In genomic region chr1:59880735-59881134, GRCh38 we compare ENCODE assay signal across 13 cellular contexts.
"Had no signal": no experiment of that assay in that cellular context is flagged by ENCODE, and none has a peak within 500 bp of the region (broad histone marks: within the 10 kb centered on the region; RNA-seq: fewer than 3 reads in every experiment).

No MANE protein-coding gene starts in this region.

- H3K4me3 Mint-ChIP-seq: activated naive CD4-positive, alpha-beta T cell treated with anti-CD3 and anti-CD28 coated beads, Interleukin-2, amount 10 ng/mL, durations not matched to agents 7 days and 5 days; naive thymus-derived CD8-positive, alpha-beta T cell had no signal

- H3K27me3 Mint-ChIP-seq: activated naive CD4-positive, alpha-beta T cell treated with anti-CD3 and anti-CD28 coated beads, Interleukin-2, amount 10 ng/mL, durations not matched to agents 7 days and 5 days had no signal

- DNase-seq: activated CD4-positive, alpha-beta T cell treated with anti-CD3 and anti-CD28 coated beads, Interleukin-2, amount 50 U/mL, for 1 hour; activated CD4-positive, CD25-positive, alpha-beta regulatory T cell; activated naive CD4-positive, alpha-beta T cell treated with anti-CD3 and anti-CD28 coated beads, Interleukin-2, amount 10 ng/mL, durations not matched to agents 7 days and 5 days; cerebellar nuclear complex; kidney glomerular epithelial cell; mucosa of descending colon; naive thymus-derived CD8-positive, alpha-beta T cell; stimulated activated CD4-positive, alpha-beta T cell treated with anti-CD3 and anti-CD28 coated beads, Interleukin-2, amount 100 ng/mL, for 48 hours; stimulated activated CD8-positive, alpha-beta memory T cell treated with anti-CD3 and anti-CD28 coated beads, Interleukin-4, amount 100 ng/mL, for 48 hours; stimulated activated naive CD8-positive, alpha-beta T cell treated with anti-CD3 and anti-CD28 coated beads, Interleukin-15, Interleukin-2, amounts not matched to agents 100 U/mL and 50 U/mL, for 24 hours; upper lobe of left lung had no signal

- H3K27ac Mint-ChIP-seq: activated naive CD4-positive, alpha-beta T cell treated with anti-CD3 and anti-CD28 coated beads, Interleukin-2, amount 10 ng/mL, durations not matched to agents 7 days and 5 days; activated T-helper 2 cell treated with anti-CD3 and anti-CD28 coated beads, Interferon-gamma antibody, Interleukin-2, Interleukin-4, amounts not matched to agents 10 μg/mL and 5 μg/mL and 100 μg/mL, durations not matched to agents 14 hours and 24 hours and 36 hours had no signal

- H3K4me3 ChIP-seq: adrenal gland, mucosa of descending colon, upper lobe of left lung had no signal

- H3K4me1 Mint-ChIP-seq: activated naive CD4-positive, alpha-beta T cell treated with anti-CD3 and anti-CD28 coated beads, Interleukin-2, amount 10 ng/mL, durations not matched to agents 7 days and 5 days had no signal

- ATAC-seq: naive thymus-derived CD8-positive, alpha-beta T cell; stimulated activated naive CD8-positive, alpha-beta T cell treated with anti-CD3 and anti-CD28 coated beads, Interleukin-15, Interleukin-2, amounts not matched to agents 100 U/mL and 50 U/mL, for 24 hours had no signal
